12 cellular contexts compared by ENCODE assay signal in the genomic region with DNA sequence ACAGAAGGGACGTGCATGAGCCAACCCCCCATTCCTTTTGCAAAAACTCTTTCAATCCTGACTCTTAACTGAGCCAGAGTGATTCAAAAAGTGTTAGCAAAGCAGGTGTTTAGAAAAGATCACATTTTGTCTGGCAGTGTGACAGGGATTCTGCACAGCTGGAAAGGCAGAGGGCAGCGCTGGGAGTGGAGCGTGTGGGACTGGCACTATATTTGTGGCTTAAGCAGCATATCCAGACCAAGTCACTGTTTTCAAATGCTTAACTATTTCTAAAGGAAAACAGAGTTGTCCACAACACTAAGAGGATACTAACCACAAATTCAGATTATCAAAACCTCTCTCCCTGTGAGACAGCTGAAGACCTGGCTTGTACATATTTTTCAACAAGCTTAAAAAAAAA. TPM values are rescaled to one million over a fixed set of nuclear protein-coding genes. Genes with fewer than 3 reads are reported as not detected.
A peak's percentile ranks its signal among the peaks of the same experiment; 100 is the strongest.
DNase-seq lines count a peak whose midpoint lies in the region; ATAC-seq lines count a peak whose summit lies in the region.
"Had no signal": no experiment of that assay in that cellular context is flagged by ENCODE, and none has a peak within 500 bp of the region (broad histone marks: within the 10 kb centered on the region; RNA-seq: fewer than 3 reads in every experiment).

No MANE protein-coding gene starts in this region.

- no peaks in the 10 kb centered on the region for H3K9me3 Mint-ChIP-seq in activated T-cell treated with anti-CD3 and anti-CD28 coated beads, Interleukin-2, amount 50 U/mL, for 4 hours
- H3K9me3 Mint-ChIP-seq: CD8-positive, alpha-beta memory T cell had no signal

- H3K4me1 Mint-ChIP-seq in activated T-cell treated with anti-CD3 and anti-CD28 coated beads, Interleukin-2, amount 50 U/mL, for 4 hours (ENCODE audit: low read depth), result no peaks in the 10 kb centered on the region
- H3K4me1 Mint-ChIP-seq: CD8-positive, alpha-beta memory T cell had no signal

- in situ Hi-C loops in GM23248 (cut with MboI), result no loop called here

- peak overlapping the region; percentile 43 for H3K27ac ChIP-seq in cingulate gyrus (ENCODE audit: low read depth, low read length)
- H3K27ac ChIP-seq in GM23248, result no peak overlapping the region
- H3K27ac ChIP-seq: 22Rv1, BLaER1 had no signal

- H3F3A ChIP-seq in GM23248 (ENCODE audit: insufficient read depth), result no peaks in the 10 kb centered on the region

- no peak overlapping the region for H3K4me2 ChIP-seq in GM23248 (ENCODE audit: unreplicated experiment)
- H3K4me2 ChIP-seq: BLaER1 had no signal

- no peaks in the 10 kb centered on the region for H3K4me1 ChIP-seq in GM23248 (ENCODE audit: insufficient read depth)
- H3K4me1 ChIP-seq: BLaER1, HAP-1 had no signal

- ATAC-seq in HG03039 (IDR thresholded peaks at IDR 0.05; ENCODE audit: unreplicated experiment), result no peak
- ATAC-seq in activated T-cell treated with anti-CD3 and anti-CD28 coated beads, Interleukin-2, amount 50 U/mL, for 4 hours, result no peak

- H3K27me3 Mint-ChIP-seq in activated T-cell treated with anti-CD3 and anti-CD28 coated beads, Interleukin-2, amount 50 U/mL, for 4 hours (ENCODE audit: low read depth), result no peaks in the 10 kb centered on the region

- no peak overlapping the region for H3K4me3 ChIP-seq in GM23248
- H3K4me3 ChIP-seq: BLaER1, HAP-1 had no signal

- no peak overlapping the region for H2AFZ ChIP-seq in GM23248

- H3K4me3 Mint-ChIP-seq in activated T-cell treated with anti-CD3 and anti-CD28 coated beads, Interleukin-2, amount 50 U/mL, for 4 hours, result no peak overlapping the region
- H3K4me3 Mint-ChIP-seq: CD8-positive, alpha-beta memory T cell had no signal

- H4K20me1 ChIP-seq in GM23248 (ENCODE audit: insufficient read depth), result no peaks in the 10 kb centered on the region
- H4K20me1 ChIP-seq: BLaER1 had no signal

- H3K9ac ChIP-seq in GM23248, result no peak overlapping the region
- H3K9ac ChIP-seq: BLaER1 had no signal

- H3K9me2 ChIP-seq in GM23248 (ENCODE audit: insufficient read depth), result no peaks in the 10 kb centered on the region

- no peaks in the 10 kb centered on the region for H3K79me2 ChIP-seq in GM23248 (ENCODE audit: insufficient read depth)

- H3K9me3 ChIP-seq in GM23248 (ENCODE audit: low read depth), result no peaks in the 10 kb centered on the region
- H3K9me3 ChIP-seq: BLaER1, HAP-1 had no signal

- peak; percentile 34 for DNase-seq in NCI-H2227 (lab: John Stamatoyannopoulos, UW; ENCODE audit: unreplicated experiment)
- no peak for DNase-seq in NCI-H2227 treated with DMSO at 0.1 percent for 48 hours (lab: John Stamatoyannopoulos, UW)
- peak; percentile 39 for DNase-seq in pons (ENCODE audit: low spot score)
- DNase-seq in HPDE6-E6E7 (ENCODE audit: extremely low spot score), result no peak
- no peak for DNase-seq in GM23248
- no peak for DNase-seq in activated T-cell treated with anti-CD3 and anti-CD28 coated beads, Interleukin-2, amount 50 U/mL, for 4 hours
- DNase-seq: CD8-positive, alpha-beta memory T cell had no signal

- 98 to 100% methylated on average over 3 of the region's 3 CpGs for whole genome bisulfite sequencing in GM23248 (ENCODE audit: low coverage in 1 of 2, low lambda C conversion rate in 2 of 2, missing lambda C conversion rate in 2 of 2), 2 experiments

- H3K36me3 ChIP-seq in GM23248 (ENCODE audit: low read depth), result no peaks in the 10 kb centered on the region; the same call in 1 of the 2 replicates

- H3K36me3 Mint-ChIP-seq in activated T-cell treated with anti-CD3 and anti-CD28 coated beads, Interleukin-2, amount 50 U/mL, for 4 hours (ENCODE audit: insufficient read depth), result peaks cover 3% of the 10 kb centered on the region
- H3K36me3 Mint-ChIP-seq: CD8-positive, alpha-beta memory T cell had no signal

- no peaks in the 10 kb centered on the region for H3K27me3 ChIP-seq in GM23248 (replicated peaks; ENCODE audit: insufficient read depth)
- H3K27me3 ChIP-seq: BLaER1 had no signal

RNA-seq across cellular contexts. Expression of a gene that starts 19.0 kb away (rescaled TPM):
- total RNA-seq in GM23248 (2014; rRNA removed; shearing (Covaris generic)), result 2.9 and 4.9 TPM in 2 replicates
- polyA plus RNA-seq in GM23248 (2016; fragmentation: Nextera tagmentation; extraction: Ambion mirVana), result 3.6 and 4.5 TPM in 2 replicates
- total RNA-seq in activated T-cell treated with anti-CD3 and anti-CD28 coated beads, Interleukin-2, amount 50 U/mL, for 4 hours, result under 1 TPM in 2 of 3 donors, not detected in 1; 0.37 to 0.98 TPM

Comparison
In these comparisons a context has a peak if more than half of its experiments do, and no peak if none do; other contexts are left out.
1. DNase-seq: peak in NCI-H2227 (single experiment) and pons (single experiment); none in NCI-H2227 treated with DMSO at 0.1 percent for 48 hours (single experiment), HPDE6-E6E7 (single experiment), GM23248 (single experiment) and activated T-cell treated with anti-CD3 and anti-CD28 coated beads, Interleukin-2, amount 50 U/mL, for 4 hours (single experiment).